In genomic region chr15:25087137-25087536, GRCh38 we compare ENCODE assay signal across 19 cellular contexts.
"Had no signal": no experiment of that assay in that cellular context is flagged by ENCODE, and none has a peak within 500 bp of the region (broad histone marks: within the 10 kb centered on the region; RNA-seq: fewer than 3 reads in every experiment).

No MANE protein-coding gene starts in this region.

- DNase-seq: effector memory CD8-positive, alpha-beta T cell; esophagus squamous epithelium; foreskin fibroblast; glutamatergic neuron; immature natural killer cell; kidney; left cardiac atrium; left ventricle myocardium superior; naive thymus-derived CD4-positive, alpha-beta T cell; nephron progenitor cell; sigmoid colon; stimulated activated CD4-positive, alpha-beta T cell treated with anti-CD3 and anti-CD28 coated beads, Interleukin-12 subunit alpha, Interleukin-12 subunit beta, amount 100 ng/mL, for 4 hours; stimulated activated naive CD4-positive, alpha-beta T cell; thyroid gland; upper lobe of left lung had no signal

- H3K4me1 Mint-ChIP-seq: immature natural killer cell; naive thymus-derived CD4-positive, alpha-beta T cell; nephron progenitor cell had no signal

- H3K4me3 Mint-ChIP-seq: dendritic cell treated with granulocyte-macrophage colony-stimulating factor and Interleukin-4, amounts not matched to agents 40 ng/mL and 50 ng/mL, for 4 days; effector memory CD8-positive, alpha-beta T cell; immature natural killer cell; naive thymus-derived CD4-positive, alpha-beta T cell; nephron progenitor cell had no signal

- H3K27ac Mint-ChIP-seq: dendritic cell treated with granulocyte-macrophage colony-stimulating factor and Interleukin-4, amounts not matched to agents 40 ng/mL and 50 ng/mL, for 4 days; effector memory CD8-positive, alpha-beta T cell; immature natural killer cell; naive thymus-derived CD4-positive, alpha-beta T cell; nephron progenitor cell had no signal

- H3K4me3 ChIP-seq: gastroesophageal sphincter, sigmoid colon, skin epidermis, suprapubic skin, thyroid gland, upper lobe of left lung had no signal

- H3K27ac ChIP-seq: esophagus squamous epithelium, gastroesophageal sphincter, sigmoid colon, skin epidermis, suprapubic skin, thyroid gland, upper lobe of left lung had no signal

- H3K4me1 ChIP-seq: esophagus squamous epithelium, gastroesophageal sphincter, sigmoid colon, suprapubic skin, thyroid gland, upper lobe of left lung had no signal

- H3K27me3 ChIP-seq: esophagus squamous epithelium, gastroesophageal sphincter, sigmoid colon, suprapubic skin, thyroid gland, upper lobe of left lung had no signal

- FAIRE-seq: kidney had no signal

- H3K9me3 ChIP-seq: thyroid gland had no signal

- ATAC-seq: effector memory CD8-positive, alpha-beta T cell; gastroesophageal sphincter; left cardiac atrium; left ventricle myocardium superior; naive thymus-derived CD4-positive, alpha-beta T cell had no signal

- H3K27me3 Mint-ChIP-seq: dendritic cell treated with granulocyte-macrophage colony-stimulating factor and Interleukin-4, amounts not matched to agents 40 ng/mL and 50 ng/mL, for 4 days; effector memory CD8-positive, alpha-beta T cell; naive thymus-derived CD4-positive, alpha-beta T cell had no signal
